Comparison of ENCODE assay signal across 8 cellular contexts in the genomic region with DNA sequence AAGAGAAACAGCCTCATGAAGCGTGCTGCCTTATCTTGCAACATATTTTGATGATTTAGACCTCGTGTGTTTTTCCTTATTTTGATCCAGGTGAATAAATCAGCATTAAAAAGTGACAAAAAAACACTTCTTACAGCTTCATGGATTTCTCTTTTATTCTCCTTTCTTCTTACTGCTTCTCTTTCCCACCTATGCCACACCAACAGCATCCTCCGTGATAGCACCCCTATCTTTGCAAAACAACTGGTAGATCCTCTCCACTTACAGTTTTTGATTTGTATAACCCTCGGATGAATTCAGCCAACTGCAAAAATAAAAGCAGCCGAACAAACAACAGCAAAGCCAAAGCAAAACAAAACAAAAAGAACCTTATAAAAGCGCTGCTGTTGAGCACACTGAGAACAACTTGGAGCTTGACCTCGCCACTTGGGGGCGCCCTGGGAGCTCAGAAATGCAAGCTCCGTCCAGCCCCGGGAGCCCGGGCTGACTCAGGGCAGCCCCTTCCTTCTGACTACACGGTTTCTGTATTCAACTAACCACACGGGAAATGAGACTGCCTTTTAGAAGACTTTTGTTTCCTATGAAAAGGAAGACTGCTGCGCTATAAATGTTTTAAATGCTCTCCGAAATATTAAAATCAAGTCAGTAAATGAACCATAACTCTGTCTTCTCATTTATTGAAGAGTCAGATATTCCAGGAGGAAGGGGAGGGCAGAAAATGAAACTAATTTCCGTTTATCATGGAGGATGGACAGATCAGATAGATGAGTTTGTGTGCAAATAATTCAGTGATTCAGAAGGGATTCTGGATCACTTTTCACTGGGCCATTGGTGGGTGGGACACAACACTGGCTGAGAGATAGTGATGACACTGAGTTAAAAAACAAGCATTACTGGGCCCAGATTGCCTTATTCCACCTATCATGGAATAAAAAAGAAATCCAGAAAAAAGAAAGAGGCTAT.
A peak's percentile ranks its signal among the peaks of the same experiment; 100 is the strongest.
DNase-seq lines count a peak whose midpoint lies in the region; ATAC-seq and TF ChIP-seq lines count a peak whose summit lies in the region.
"Not testable (repeated sequence)": the region's sequence is repeated elsewhere in the genome, so short reads cannot be mapped to it uniquely, and the experiment has no call there.

No MANE protein-coding gene starts in this region.

- H3K36me3 ChIP-seq in prostate gland = not testable (repeated sequence)

- not testable (repeated sequence) for DNase-seq in GM10266 (ENCODE audit: extremely low spot score)
- DNase-seq in T-helper 9 cell = peak; percentile 80
- DNase-seq in activated gamma-delta T cell treated with Interleukin-2 at 50 U/mL for 16 hours = peak; percentile 89
- peak; percentile 87 for DNase-seq in Right ventricle myocardium inferior (ENCODE audit: missing footprints)
- peak; percentile 65 for DNase-seq in prostate gland (ENCODE audit: low spot score)
- DNase-seq in stimulated activated effector memory CD8-positive, alpha-beta T cell treated with anti-CD3 and anti-CD28 coated beads, Interleukin-12 subunit alpha, Interleukin-12 subunit beta, amount 100 ng/mL, for 72 hours (ENCODE audit: low spot score in 2 of 2) = peak; percentile 90 to 95

- H3K27ac ChIP-seq in prostate gland = not testable (repeated sequence)

- intact Hi-C loops in Right ventricle myocardium inferior (cut with DNase I); prostate gland (cut with DNase I): not testable (repeated sequence)

- H3K27me3 ChIP-seq in prostate gland (replicated peaks; ENCODE audit: insufficient read depth) = not testable (repeated sequence)

- not testable (repeated sequence) for H3K4me3 Mint-ChIP-seq in stimulated activated effector memory CD8-positive, alpha-beta T cell treated with anti-CD3 and anti-CD28 coated beads, Interleukin-12 subunit alpha, Interleukin-12 subunit beta, amount 100 ng/mL, for 72 hours

- peak; percentile 57 for TF ChIP-seq CTCF in GM10266 (IDR thresholded peaks at IDR 0.05; ENCODE audit: control insufficient read depth, insufficient read depth, low read depth, missing control alignments)
- TF ChIP-seq CTCF in prostate gland (IDR thresholded peaks at IDR 0.05) = peak in 1 of 4 experiments; percentile 25

- not testable (repeated sequence) for TF ChIP-seq POLR2A in prostate gland (IDR thresholded peaks at IDR 0.05)

- H3K4me3 ChIP-seq in prostate gland = not testable (repeated sequence)

- peak; percentile 97 for ATAC-seq in GM21390 (IDR thresholded peaks at IDR 0.05; ENCODE audit: unreplicated experiment)
- peak; percentile 94 for ATAC-seq in HG03108 (IDR thresholded peaks at IDR 0.05; ENCODE audit: unreplicated experiment)
- peak; percentile 92 for ATAC-seq in Right ventricle myocardium inferior
- ATAC-seq in stimulated activated effector memory CD8-positive, alpha-beta T cell treated with anti-CD3 and anti-CD28 coated beads, Interleukin-12 subunit alpha, Interleukin-12 subunit beta, amount 100 ng/mL, for 72 hours = peak; percentile 100

- H3K4me1 Mint-ChIP-seq in stimulated activated effector memory CD8-positive, alpha-beta T cell treated with anti-CD3 and anti-CD28 coated beads, Interleukin-12 subunit alpha, Interleukin-12 subunit beta, amount 100 ng/mL, for 72 hours = not testable (repeated sequence)

- not testable (repeated sequence) for H3K4me1 ChIP-seq in prostate gland (replicated peaks)

- 14% methylated on average over 12 of the region's 16 CpGs for WGBS in prostate gland

- not testable (repeated sequence) for H3K9me3 ChIP-seq in prostate gland

- H3K27ac Mint-ChIP-seq in stimulated activated effector memory CD8-positive, alpha-beta T cell treated with anti-CD3 and anti-CD28 coated beads, Interleukin-12 subunit alpha, Interleukin-12 subunit beta, amount 100 ng/mL, for 72 hours = not testable (repeated sequence)

- not testable (repeated sequence) for H3K9me3 Mint-ChIP-seq in stimulated activated effector memory CD8-positive, alpha-beta T cell treated with anti-CD3 and anti-CD28 coated beads, Interleukin-12 subunit alpha, Interleukin-12 subunit beta, amount 100 ng/mL, for 72 hours

- H3K36me3 Mint-ChIP-seq in stimulated activated effector memory CD8-positive, alpha-beta T cell treated with anti-CD3 and anti-CD28 coated beads, Interleukin-12 subunit alpha, Interleukin-12 subunit beta, amount 100 ng/mL, for 72 hours = not testable (repeated sequence)
